ENCODE assay signal across 8 cellular contexts in genomic region chr5:93583799-93584530, GRCh38. TPM values are rescaled to one million over a fixed set of nuclear protein-coding genes. Genes with fewer than 3 reads are reported as not detected.
DNase-seq lines count a peak whose midpoint lies in the region; ATAC-seq and TF ChIP-seq lines count a peak whose summit lies in the region.

No MANE protein-coding gene starts in this region.

- H3K4me3 ChIP-seq in right cardiac atrium (ENCODE audit: low read length) (peak overlapping the region; percentile 94), gastrocnemius medialis (peak overlapping the region; percentile 49 to 64 (median 50))

- peak overlapping the region; percentile 4 for H3K4me3 Mint-ChIP-seq in activated naive CD8-positive, alpha-beta T cell treated with anti-CD3 and anti-CD28 coated beads, Interleukin-2, amount 50 U/mL, for 24 hours

- H3K36me3 ChIP-seq in gastrocnemius medialis = no peaks in the 10 kb centered on the region

- TF ChIP-seq CTCF in gastrocnemius medialis (IDR thresholded peaks at IDR 0.05 in 4 of 5, conservative IDR thresholded peaks at IDR 0.05 in 1 of 5) = peak in 1 of 5 experiments; percentile 7

- H3K9me3 ChIP-seq in right cardiac atrium (ENCODE audit: control insufficient read depth, low read length) (no peaks in the 10 kb centered on the region), gastrocnemius medialis (no peaks in the 10 kb centered on the region)

- in situ Hi-C loops in gastrocnemius medialis (cut with MboI; ENCODE audit: low sequenced_read_pairs in 4 of 4) = loop anchor here in 2 of 4 donors (10.0 to 25.0 kb wide), 3 partner anchors 203 to 331 kb away; no protein-coding TSS in a partner anchor

- TF ChIP-seq POLR2A in gastrocnemius medialis (IDR thresholded peaks at IDR 0.05) = no peak

- peaks cover 48% of the 10 kb centered on the region for H3K27me3 Mint-ChIP-seq in activated naive CD8-positive, alpha-beta T cell treated with anti-CD3 and anti-CD28 coated beads, Interleukin-2, amount 50 U/mL, for 24 hours

- under 1% methylated on average over 103 of the region's 103 CpGs for WGBS in right cardiac atrium

- intact Hi-C loops in right cardiac atrium (cut with DNase I) (loop anchor here in 2 of 4 donors (5.0 kb wide), 1 partner anchor 218 kb away; no protein-coding TSS in a partner anchor), gastrocnemius medialis (cut with DNase I; ENCODE audit: low total_unique reads) (loop anchor here (5.0 kb wide), 1 partner anchor 333 kb away; no protein-coding TSS in a partner anchor)

- H3K4me1 Mint-ChIP-seq in activated naive CD8-positive, alpha-beta T cell treated with anti-CD3 and anti-CD28 coated beads, Interleukin-2, amount 50 U/mL, for 24 hours = peaks cover 42% of the 10 kb centered on the region

- peak; percentile 85 for DNase-seq in DMS53 (lab: John Stamatoyannopoulos, UW)
- no peak for DNase-seq in DMS53 treated with DMSO at 0.1 percent for 48 hours (lab: John Stamatoyannopoulos, UW; ENCODE audit: unreplicated experiment)
- DNase-seq in NCI-H1105 treated with DMSO at 0.1 percent for 48 hours (lab: John Stamatoyannopoulos, UW) = peak; percentile 36
- DNase-seq in activated naive CD8-positive, alpha-beta T cell treated with anti-CD3 and anti-CD28 coated beads, Interleukin-2, amount 50 U/mL, for 24 hours = no peak
- DNase-seq in right cardiac atrium = peak; percentile 49 to 84 (median 83)
- no peak for DNase-seq in gastrocnemius medialis

- peak overlapping the region; percentile 39 for H3K27ac Mint-ChIP-seq in activated naive CD8-positive, alpha-beta T cell treated with anti-CD3 and anti-CD28 coated beads, Interleukin-2, amount 50 U/mL, for 24 hours

- peaks cover 6% of the 10 kb centered on the region for H3K36me3 Mint-ChIP-seq in activated naive CD8-positive, alpha-beta T cell treated with anti-CD3 and anti-CD28 coated beads, Interleukin-2, amount 50 U/mL, for 24 hours (ENCODE audit: low read depth)

- H3K27me3 ChIP-seq in right cardiac atrium (ENCODE audit: control insufficient read depth, insufficient read depth) (no peaks in the 10 kb centered on the region), gastrocnemius medialis (peaks cover 74 to 81% (median 74%) of the 10 kb centered on the region in 3 donors)

- H3K4me1 ChIP-seq in right cardiac atrium (ENCODE audit: control insufficient read depth, insufficient read depth, low read length) (no peaks in the 10 kb centered on the region), gastrocnemius medialis (peaks cover 26 to 37% of the 10 kb centered on the region in 2 donors)

- no peaks in the 10 kb centered on the region for H3K9me3 Mint-ChIP-seq in activated naive CD8-positive, alpha-beta T cell treated with anti-CD3 and anti-CD28 coated beads, Interleukin-2, amount 50 U/mL, for 24 hours

- ATAC-seq in GM21528 (IDR thresholded peaks at IDR 0.05; ENCODE audit: low FRiP score, unreplicated experiment) (peak; percentile 38), right cardiac atrium (no peak), gastrocnemius medialis (peak in 1 of 2 donors; percentile 29), HG03097 (IDR thresholded peaks at IDR 0.05; ENCODE audit: low FRiP score, unreplicated experiment) (no peak)
- peak; percentile 23 for ATAC-seq in activated naive CD8-positive, alpha-beta T cell treated with anti-CD3 and anti-CD28 coated beads, Interleukin-2, amount 50 U/mL, for 24 hours

- H3K27ac ChIP-seq in right cardiac atrium (ENCODE audit: low read length) (peak overlapping the region; percentile 57), gastrocnemius medialis (no peak overlapping the region)

RNA-seq across cellular contexts. Expression of gene NR2F1, which starts 0.9 kb away (rescaled TPM):
- total RNA-seq in right cardiac atrium (10 to 100 TPM; 22.1 to 59.2 (median 42.6) TPM), gastrocnemius medialis (under 1 TPM in 2 of 4 donors, not detected in 2; 0.36 to 0.55 TPM)
- 29.0 TPM for polyA plus RNA-seq in right cardiac atrium

RNA-seq across cellular contexts. Expression of gene NR2F1-AS1, which starts 2.9 kb away (rescaled TPM):
- total RNA-seq in right cardiac atrium (10 to 100 TPM in 3 of 4 donors, 1 to 10 TPM in 1; 7.8 to 13.2 (median 11.8) TPM), gastrocnemius medialis (under 1 TPM in 2 of 4 donors, not detected in 2; 0.13 to 0.85 TPM)
- polyA plus RNA-seq in right cardiac atrium = 10.3 TPM

Comparison
In these comparisons a context has a peak if more than half of its experiments do, and no peak if none do; other contexts are left out.
1. DNase-seq: peak in DMS53 (single experiment), NCI-H1105 treated with DMSO at 0.1 percent for 48 hours (single experiment) and right cardiac atrium (3 of 3); none in DMS53 treated with DMSO at 0.1 percent for 48 hours (single experiment), activated naive CD8-positive, alpha-beta T cell treated with anti-CD3 and anti-CD28 coated beads, Interleukin-2, amount 50 U/mL, for 24 hours (single experiment) and gastrocnemius medialis (0 of 2).
2. ATAC-seq: peak in GM21528 (single experiment) and activated naive CD8-positive, alpha-beta T cell treated with anti-CD3 and anti-CD28 coated beads, Interleukin-2, amount 50 U/mL, for 24 hours (single experiment); none in right cardiac atrium (0 of 2) and HG03097 (single experiment).
3. RNA of gene NR2F1, which starts 0.9 kb away (total RNA-seq): 22.1 to 59.2 TPM in right cardiac atrium; 0.36 to 0.55 TPM in gastrocnemius medialis; every median in the first group is over 10 times any median in the second.
4. RNA of gene NR2F1-AS1, which starts 2.9 kb away (total RNA-seq): 7.8 to 13.2 TPM in right cardiac atrium; 0.13 to 0.85 TPM in gastrocnemius medialis; every median in the first group is over 4 times any median in the second.